In genomic region chr5:96529559-96529958, GRCh38 we compare ENCODE assay signal across 16 cellular contexts.
DNase-seq lines count a peak whose midpoint lies in the region; ATAC-seq and TF ChIP-seq lines count a peak whose summit lies in the region.
"Had no signal": no experiment of that assay in that cellular context is flagged by ENCODE, and none has a peak within 500 bp of the region (broad histone marks: within the 10 kb centered on the region; RNA-seq: fewer than 3 reads in every experiment).

No MANE protein-coding gene starts in this region.

- no peak overlapping the region for H3K4me3 Mint-ChIP-seq in chondrocyte (ENCODE audit: unreplicated experiment)
- H3K4me3 Mint-ChIP-seq: B cell; CD8-positive, alpha-beta T cell; H9 had no signal

- no peaks in the 10 kb centered on the region for H3K36me3 Mint-ChIP-seq in chondrocyte (ENCODE audit: low read depth)
- H3K36me3 Mint-ChIP-seq: CD8-positive, alpha-beta T cell had no signal

- peak; percentile 5 for DNase-seq in stimulated activated CD4-positive, alpha-beta T cell treated with anti-CD3 and anti-CD28 coated beads, Interleukin-15, amount 100 ng/mL, for 24 hours
- no peak for DNase-seq in stimulated activated CD4-positive, alpha-beta T cell treated with anti-CD3 and anti-CD28 coated beads, Interleukin-1b, Interleukin-23, amount 100 ng/mL, for 48 hours
- peak; percentile 12 for DNase-seq in SK-MEL-5 (ENCODE audit: low read depth, low spot score)
- peak; percentile 8 for DNase-seq in dermis blood vessel endothelial cell
- DNase-seq in NCI-H1417 (lab: John Stamatoyannopoulos, UW): no peak
- no peak for DNase-seq in chondrocyte (ENCODE audit: low spot score)
- DNase-seq: Calu3; CD8-positive, alpha-beta T cell; DMS79 treated with DMSO at 0.1 percent for 48 hours; GF-D8; H9; IMR-90 had no signal

- H3K9me3 Mint-ChIP-seq in chondrocyte (ENCODE audit: low read depth): no peaks in the 10 kb centered on the region
- H3K9me3 Mint-ChIP-seq: CD8-positive, alpha-beta T cell; H9 had no signal

- in situ Hi-C loops in SK-MEL-5 (cut with HindIII; ENCODE audit: low pct_unique_long_range_greater_than_20kb, low sequenced_read_pairs): no loop called here

- peak overlapping the region; percentile 1 for H2AFZ ChIP-seq in ACC112 (ENCODE audit: low read length, unreplicated experiment)

- no peaks in the 10 kb centered on the region for H3K4me1 Mint-ChIP-seq in chondrocyte (ENCODE audit: low read depth)
- H3K4me1 Mint-ChIP-seq: B cell had no signal

- H3K79me2 ChIP-seq in ACC112 (ENCODE audit: control insufficient read depth, insufficient read depth, low read length, unreplicated experiment): no peaks in the 10 kb centered on the region

- H3K36me3 ChIP-seq in ACC112 (ENCODE audit: insufficient read depth, low read length): no peaks in the 10 kb centered on the region
- H3K36me3 ChIP-seq: BLaER1 treated with 17β-estradiol and CSF1 and Interleukin-3, amounts not matched to agents 10 nM and 100 nM had no signal

- peaks cover 10% of the 10 kb centered on the region for H3K27me3 Mint-ChIP-seq in chondrocyte (ENCODE audit: low read depth)

- H3K4me3 ChIP-seq in ACC112 (ENCODE audit: low read depth, low read length): no peak overlapping the region
- H3K4me3 ChIP-seq: BLaER1 treated with 17β-estradiol and CSF1 and Interleukin-3, amounts not matched to agents 10 nM and 100 nM had no signal

- no peak for ATAC-seq in GM18909 (IDR thresholded peaks at IDR 0.05; ENCODE audit: poor library complexity, unreplicated experiment)
- ATAC-seq: CD8-positive, alpha-beta T cell had no signal

- no peak overlapping the region for H3K27ac ChIP-seq in ACC112 (ENCODE audit: low read depth, low read length)
- H3K27ac ChIP-seq: BLaER1 treated with 17β-estradiol and CSF1 and Interleukin-3, amounts not matched to agents 10 nM and 100 nM had no signal

- H3K27me3 ChIP-seq in ACC112 (ENCODE audit: insufficient read depth, low read length): no peaks in the 10 kb centered on the region
- H3K27me3 ChIP-seq: BLaER1 treated with 17β-estradiol and CSF1 and Interleukin-3, amounts not matched to agents 10 nM and 100 nM had no signal

- peaks cover 14% of the 10 kb centered on the region for H3K4me1 ChIP-seq in ACC112 (ENCODE audit: control insufficient read depth, insufficient read depth, low read length, unreplicated experiment)

- no peak for TF ChIP-seq CTCF in chondrocyte (IDR thresholded peaks at IDR 0.05)

- no peak overlapping the region for H3K27ac Mint-ChIP-seq in chondrocyte (ENCODE audit: unreplicated experiment)
- H3K27ac Mint-ChIP-seq: B cell; CD8-positive, alpha-beta T cell; H9 had no signal

Comparison
In these comparisons a context has a peak if more than half of its experiments do, and no peak if none do; other contexts are left out.
1. DNase-seq: peak in stimulated activated CD4-positive, alpha-beta T cell treated with anti-CD3 and anti-CD28 coated beads, Interleukin-15, amount 100 ng/mL, for 24 hours (single experiment), SK-MEL-5 (single experiment) and dermis blood vessel endothelial cell (single experiment); none in stimulated activated CD4-positive, alpha-beta T cell treated with anti-CD3 and anti-CD28 coated beads, Interleukin-1b, Interleukin-23, amount 100 ng/mL, for 48 hours (single experiment), NCI-H1417 (0 of 3) and chondrocyte (single experiment).